ENCODE assay signal across 4 cellular contexts in the genomic region with DNA sequence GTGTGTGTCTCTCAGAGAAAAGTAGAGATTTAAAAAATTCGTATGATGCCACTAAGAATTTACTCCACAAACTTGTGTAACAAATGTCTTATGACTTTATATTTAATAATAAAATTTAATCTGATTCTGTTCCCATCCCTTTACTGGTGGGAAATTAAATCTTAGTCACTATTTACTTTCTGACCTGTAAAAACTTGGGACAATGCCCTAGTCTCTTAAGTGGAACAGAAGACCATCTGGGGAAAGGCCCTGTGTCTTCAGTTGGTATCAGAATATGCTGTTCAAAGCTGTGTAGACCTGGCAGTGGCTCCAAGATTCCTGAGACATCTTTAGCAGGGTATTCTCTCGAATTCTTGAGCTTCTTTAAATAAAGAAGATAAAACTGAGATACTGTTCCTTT.
"Had no signal": no experiment of that assay in that cellular context is flagged by ENCODE, and none has a peak within 500 bp of the region (broad histone marks: within the 10 kb centered on the region; RNA-seq: fewer than 3 reads in every experiment).

No MANE protein-coding gene starts in this region.

- H3K27ac ChIP-seq: HL-60 had no signal

- DNase-seq: IMR-90 had no signal

- H3K4me3 ChIP-seq: K562 had no signal

- ATAC-seq: HepG2, K562 had no signal
